4 cellular contexts compared by ENCODE assay signal in the genomic region with DNA sequence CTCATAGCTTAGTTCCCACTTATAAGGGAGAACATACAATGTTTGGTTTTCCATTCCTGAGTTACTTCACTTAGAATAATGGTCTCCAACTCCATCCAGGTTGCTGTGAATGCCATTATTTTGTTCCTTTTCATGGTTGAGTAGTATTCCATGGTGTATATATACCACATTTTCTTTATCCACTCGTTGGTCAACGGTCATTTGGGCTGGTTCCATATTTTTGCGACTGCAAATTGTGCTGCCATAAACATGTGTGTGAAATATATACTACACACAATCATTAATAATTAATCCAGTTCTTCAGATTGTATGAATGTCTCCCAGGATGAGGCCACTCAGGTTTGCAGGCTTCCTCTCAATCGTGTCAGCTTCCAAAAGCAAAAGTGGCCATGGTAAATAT. TPM values are rescaled to one million over a fixed set of nuclear protein-coding genes. Genes with fewer than 3 reads are reported as not detected.
"Had no signal": no experiment of that assay in that cellular context is flagged by ENCODE, and none has a peak within 500 bp of the region (broad histone marks: within the 10 kb centered on the region; RNA-seq: fewer than 3 reads in every experiment).

No MANE protein-coding gene starts in this region.

RNA-seq across cellular contexts. Expression of gene ROS1, which starts 42.8 kb away (rescaled TPM):
- total RNA-seq: HepG2, HT-29 had no signal
- polyA plus RNA-seq: HepG2, IgD-negative memory B cell, K562 had no signal
